6 cellular contexts compared by ENCODE assay signal in the genomic region with DNA sequence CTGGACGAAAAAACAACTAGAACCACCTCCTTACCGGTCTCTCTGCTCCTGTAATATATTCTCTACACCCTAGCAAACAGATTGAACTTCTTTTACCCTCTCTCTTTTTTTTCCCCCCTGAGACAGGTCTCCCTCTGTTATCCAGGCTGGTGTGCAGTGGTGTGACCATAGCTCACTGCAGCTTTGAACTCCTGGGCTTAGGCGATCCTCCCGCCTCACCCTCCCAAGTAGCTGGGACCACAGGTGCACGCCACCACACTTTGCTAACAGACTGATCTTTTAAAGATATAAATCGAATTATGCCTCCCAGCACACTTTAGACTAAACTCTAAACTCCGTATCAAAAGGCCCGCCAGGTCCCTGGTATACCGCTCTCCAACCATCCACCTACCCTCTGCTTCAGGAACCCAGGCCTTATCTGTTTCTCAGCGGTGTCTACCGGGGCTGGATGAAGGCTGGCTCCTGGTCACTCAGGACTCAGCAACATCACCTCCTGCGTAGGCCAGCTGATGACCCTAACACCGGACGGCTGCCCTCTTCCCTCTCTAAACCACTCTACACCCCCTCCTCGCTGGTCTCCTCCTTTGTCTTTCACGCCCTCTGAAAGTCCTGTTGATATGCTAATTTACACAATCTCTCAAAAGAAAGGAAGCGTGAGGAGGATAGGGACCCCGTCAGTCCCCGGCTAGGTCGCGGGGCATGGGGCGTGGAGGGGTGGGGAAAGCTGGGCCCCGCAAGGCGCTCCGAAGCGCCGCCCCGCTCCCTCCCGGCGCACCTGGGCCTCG. TPM values are rescaled to one million over a fixed set of nuclear protein-coding genes. Genes with fewer than 3 reads are reported as not detected.
DNase-seq lines count a peak whose midpoint lies in the region; ATAC-seq and TF ChIP-seq lines count a peak whose summit lies in the region.

No MANE protein-coding gene starts in this region.

- peak overlapping the region; percentile 48 for H2AFZ ChIP-seq in fibroblast of lung (ENCODE audit: low read length)

- no peaks in the 10 kb centered on the region for H4K20me1 ChIP-seq in fibroblast of lung (ENCODE audit: control insufficient read depth, extremely low read depth, insufficient read depth, low read length)

- H3K27ac ChIP-seq in C4-2B (peak overlapping the region; percentile 93), fibroblast of lung (ENCODE audit: insufficient read depth, low read length) (peak overlapping the region; percentile 81)

- TF ChIP-seq CTCF in C4-2B (conservative IDR thresholded peaks at IDR 0.05), result no peak
- no peak for TF ChIP-seq CTCF in fibroblast of lung (conservative IDR thresholded peaks at IDR 0.05 in 1 of 2, IDR thresholded peaks at IDR 0.05 in 1 of 2; ENCODE audit: low read depth in 1 of 2, low read length in 2 of 2)

- peaks cover 53% of the 10 kb centered on the region for H3K4me1 Mint-ChIP-seq in stimulated activated memory B cell treated with anti-CD40 and anti-IgM and Interleukin-4, amounts not matched to agents 10 μg/mL and 1 μg/mL and 100 μg/mL, for 72 hours

- H3K79me2 ChIP-seq in fibroblast of lung (ENCODE audit: control insufficient read depth, insufficient read depth, low read length), result peaks cover 23% of the 10 kb centered on the region

- H3K36me3 Mint-ChIP-seq in stimulated activated memory B cell treated with anti-CD40 and anti-IgM and Interleukin-4, amounts not matched to agents 10 μg/mL and 1 μg/mL and 100 μg/mL, for 72 hours, result peaks cover 31% of the 10 kb centered on the region

- H3K27me3 Mint-ChIP-seq in stimulated activated memory B cell treated with anti-CD40 and anti-IgM and Interleukin-4, amounts not matched to agents 10 μg/mL and 1 μg/mL and 100 μg/mL, for 72 hours, result no peaks in the 10 kb centered on the region

- no peak for ATAC-seq in stimulated activated memory B cell treated with anti-CD40 and anti-IgM and Interleukin-4, amounts not matched to agents 10 μg/mL and 1 μg/mL and 100 μg/mL, for 72 hours

- H3K4me3 Mint-ChIP-seq in stimulated activated memory B cell treated with anti-CD40 and anti-IgM and Interleukin-4, amounts not matched to agents 10 μg/mL and 1 μg/mL and 100 μg/mL, for 72 hours, result peak overlapping the region; percentile 84

- H3K9me3 ChIP-seq in MG63 (no peaks in the 10 kb centered on the region), fibroblast of lung (ENCODE audit: control insufficient read depth, insufficient read depth, low read depth, low read length) (no peaks in the 10 kb centered on the region)

- peak overlapping the region; percentile 55 for H3K4me2 ChIP-seq in fibroblast of lung (ENCODE audit: extremely low read depth, insufficient read depth, low read length)

- peak overlapping the region; percentile 82 for H3K9ac ChIP-seq in fibroblast of lung (ENCODE audit: insufficient read depth, low read length)

- peaks cover 2% of the 10 kb centered on the region for H3K4me1 ChIP-seq in fibroblast of lung (ENCODE audit: control insufficient read depth, extremely low read depth, insufficient read depth, low read length)

- H3K9me3 Mint-ChIP-seq in stimulated activated memory B cell treated with anti-CD40 and anti-IgM and Interleukin-4, amounts not matched to agents 10 μg/mL and 1 μg/mL and 100 μg/mL, for 72 hours, result no peaks in the 10 kb centered on the region

- no peaks in the 10 kb centered on the region for H3K27me3 ChIP-seq in MG63
- H3K27me3 ChIP-seq in fibroblast of lung (ENCODE audit: control insufficient read depth, insufficient read depth, low read length), result no peaks in the 10 kb centered on the region

- DNase-seq in MG63 (no peak), fibroblast of lung (ENCODE audit: low read depth in 2 of 2) (peak; percentile 5 to 8), SK-N-DZ (ENCODE audit: low spot score) (no peak)
- no peak for DNase-seq in stimulated activated CD4-positive, alpha-beta T cell treated with anti-CD3 and anti-CD28 coated beads, Interleukin-12 subunit alpha, Interleukin-12 subunit beta, amount 100 ng/mL, for 4 hours

- H3K27ac Mint-ChIP-seq in stimulated activated memory B cell treated with anti-CD40 and anti-IgM and Interleukin-4, amounts not matched to agents 10 μg/mL and 1 μg/mL and 100 μg/mL, for 72 hours, result peak overlapping the region; percentile 87

- peaks cover 24% of the 10 kb centered on the region for H3K36me3 ChIP-seq in MG63
- H3K36me3 ChIP-seq in fibroblast of lung (ENCODE audit: control insufficient read depth, insufficient read depth, low read length), result peaks cover 7% of the 10 kb centered on the region

- H3K4me3 ChIP-seq in MG63 (peak overlapping the region; percentile 68), fibroblast of lung (replicated peaks in 1 of 4; ENCODE audit: control extremely low read depth in 1 of 4, insufficient read depth in 1 of 4, low read depth in 3 of 4, low read length in 4 of 4) (peak overlapping the region; percentile 70 to 86 (median 82))

RNA-seq across cellular contexts. Expression of gene C22orf39, which starts 0.7 kb away (rescaled TPM):
- total RNA-seq in MG63 (2014; rRNA removed; shearing (Covaris generic); ENCODE audit: low replicate concordance), result 33.0 and 38.7 TPM in 2 replicates
- total RNA-seq in fibroblast of lung, result 16.2 and 17.7 TPM in 2 replicates
- 14.2 and 15.9 TPM in 2 replicates for polyA plus RNA-seq in fibroblast of lung
- polyA plus RNA-seq in fibroblast of lung (2012), result 17.3 and 17.4 TPM in 2 replicates
- polyA minus RNA-seq in fibroblast of lung (ENCODE audit: low replicate concordance), result 11.3 and 18.6 TPM in 2 replicates
- 109 and 110 TPM in 2 replicates for polyA plus RNA-seq in SK-N-DZ (2014; cell fraction: cytosol; rRNA removed)
- 39.8 and 45.5 TPM in 2 replicates for polyA plus RNA-seq in SK-N-DZ (2014; cell fraction: nucleus; rRNA removed)

RNA-seq across cellular contexts. Expression of gene MRPL40, which starts 14.4 kb away (rescaled TPM):
- 56.2 and 80.2 TPM in 2 replicates for total RNA-seq in MG63 (2014; rRNA removed; shearing (Covaris generic); ENCODE audit: low replicate concordance)
- total RNA-seq in fibroblast of lung, result 44.8 and 49.8 TPM in 2 replicates
- polyA plus RNA-seq in fibroblast of lung, result 44.4 and 51.7 TPM in 2 replicates
- 58.2 and 63.2 TPM in 2 replicates for polyA plus RNA-seq in fibroblast of lung (2012)
- 4.8 and 15.2 TPM in 2 replicates for polyA minus RNA-seq in fibroblast of lung (ENCODE audit: low replicate concordance)
- 52.4 and 66.8 TPM in 2 replicates for polyA plus RNA-seq in SK-N-DZ (2014; cell fraction: cytosol; rRNA removed)
- 42.5 and 50.9 TPM in 2 replicates for polyA plus RNA-seq in SK-N-DZ (2014; cell fraction: nucleus; rRNA removed)

RNA-seq across cellular contexts. Expression of gene HIRA, which starts 15.3 kb away (rescaled TPM):
- 19.8 and 22.1 TPM in 2 replicates for total RNA-seq in MG63 (2014; rRNA removed; shearing (Covaris generic); ENCODE audit: low replicate concordance)
- total RNA-seq in fibroblast of lung, result 16.9 and 20.5 TPM in 2 replicates
- polyA plus RNA-seq in fibroblast of lung, result 19.2 and 22.2 TPM in 2 replicates
- polyA plus RNA-seq in fibroblast of lung (2012), result 19.2 and 22.8 TPM in 2 replicates
- polyA minus RNA-seq in fibroblast of lung (ENCODE audit: low replicate concordance), result 43.1 and 53.4 TPM in 2 replicates
- 37.0 and 42.3 TPM in 2 replicates for polyA plus RNA-seq in SK-N-DZ (2014; cell fraction: cytosol; rRNA removed)
- 21.7 and 29.1 TPM in 2 replicates for polyA plus RNA-seq in SK-N-DZ (2014; cell fraction: nucleus; rRNA removed)

RNA-seq across cellular contexts. Expression of gene UFD1, which starts 32.2 kb away (rescaled TPM):
- total RNA-seq in MG63 (2014; rRNA removed; shearing (Covaris generic); ENCODE audit: low replicate concordance), result 128 and 161 TPM in 2 replicates
- total RNA-seq in fibroblast of lung, result 39.3 and 41.3 TPM in 2 replicates
- polyA plus RNA-seq in fibroblast of lung, result 86.2 and 140 TPM in 2 replicates
- 71.0 and 111 TPM in 2 replicates for polyA plus RNA-seq in fibroblast of lung (2012)
- polyA minus RNA-seq in fibroblast of lung (ENCODE audit: low replicate concordance), result 131 and 233 TPM in 2 replicates
- polyA plus RNA-seq in SK-N-DZ (2014; cell fraction: cytosol; rRNA removed), result 95.2 and 95.4 TPM in 2 replicates
- 64.4 and 79.8 TPM in 2 replicates for polyA plus RNA-seq in SK-N-DZ (2014; cell fraction: nucleus; rRNA removed)

RNA-seq across cellular contexts. Expression of gene CDC45, which starts 32.9 kb away (rescaled TPM):
- total RNA-seq in MG63 (2014; rRNA removed; shearing (Covaris generic); ENCODE audit: low replicate concordance), result 81.8 and 89.1 TPM in 2 replicates
- 1.0 and 3.8 TPM in 2 replicates for total RNA-seq in fibroblast of lung
- 12.0 and 30.4 TPM in 2 replicates for polyA plus RNA-seq in fibroblast of lung
- 7.5 and 21.4 TPM in 2 replicates for polyA plus RNA-seq in fibroblast of lung (2012)
- 18.5 and 31.2 TPM in 2 replicates for polyA minus RNA-seq in fibroblast of lung (ENCODE audit: low replicate concordance)
- polyA plus RNA-seq in SK-N-DZ (2014; cell fraction: cytosol; rRNA removed), result 133 and 141 TPM in 2 replicates
- 183 and 247 TPM in 2 replicates for polyA plus RNA-seq in SK-N-DZ (2014; cell fraction: nucleus; rRNA removed)

Comparison
In these comparisons a context has a peak if more than half of its experiments do, and no peak if none do; other contexts are left out.
1. DNase-seq: peak in fibroblast of lung (2 of 2); none in MG63 (single experiment), stimulated activated CD4-positive, alpha-beta T cell treated with anti-CD3 and anti-CD28 coated beads, Interleukin-12 subunit alpha, Interleukin-12 subunit beta, amount 100 ng/mL, for 4 hours (single experiment) and SK-N-DZ (single experiment).